Comparison of ENCODE assay signal across 15 cellular contexts in genomic region chr1:86714159-86714558, GRCh38. TPM values are rescaled to one million over a fixed set of nuclear protein-coding genes. Genes with fewer than 3 reads are reported as not detected.
DNase-seq lines count a peak whose midpoint lies in the region; ATAC-seq and TF ChIP-seq lines count a peak whose summit lies in the region.
"Had no signal": no experiment of that assay in that cellular context is flagged by ENCODE, and none has a peak within 500 bp of the region (broad histone marks: within the 10 kb centered on the region; RNA-seq: fewer than 3 reads in every experiment).

No MANE protein-coding gene starts in this region.

- H3K4me3 ChIP-seq in CD8-positive, alpha-beta T cell (ENCODE audit: low read depth, low read length) = no peak overlapping the region
- no peak overlapping the region for H3K4me3 ChIP-seq in right lobe of liver
- H3K4me3 ChIP-seq: neural progenitor cell, suprapubic skin had no signal

- H3K27me3 Mint-ChIP-seq in CD8-positive, alpha-beta T cell (ENCODE audit: low read depth) = no peaks in the 10 kb centered on the region
- H3K27me3 Mint-ChIP-seq in effector memory CD8-positive, alpha-beta T cell = no peaks in the 10 kb centered on the region
- H3K27me3 Mint-ChIP-seq: IgD-negative memory B cell had no signal

- intact Hi-C loops in CD8-positive, alpha-beta T cell (cut with DNase I, micrococcal nuclease) = loop anchor here in 1 of 2 experiments (5.0 kb wide), 1 partner anchor 317 kb away; the partner anchor contains the start of gene ODF2L
- intact Hi-C loops in right lobe of liver (cut with DNase I) = no loop called here

- no peak overlapping the region for H3K27ac ChIP-seq in CD8-positive, alpha-beta T cell (ENCODE audit: low read depth, low read length)
- H3K27ac ChIP-seq in right lobe of liver = no peak overlapping the region
- H3K27ac ChIP-seq: neural progenitor cell, suprapubic skin had no signal

- POLR2A ChIA-PET in CD8-positive, alpha-beta T cell (lab: Charles Lee) = interaction anchor here (7.5 kb wide), 1 partner anchor 10 kb away, joined by 54 read pairs; the partner anchor contains the start of gene SH3GLB1

- H3K27me3 ChIP-seq in CD8-positive, alpha-beta T cell (ENCODE audit: insufficient read depth, low read length) = no peaks in the 10 kb centered on the region
- no peaks in the 10 kb centered on the region for H3K27me3 ChIP-seq in right lobe of liver
- H3K27me3 ChIP-seq: neural progenitor cell, suprapubic skin had no signal

- peak overlapping the region; percentile 73 for H3K27ac Mint-ChIP-seq in CD8-positive, alpha-beta T cell
- peak overlapping the region; percentile 55 to 75 for H3K27ac Mint-ChIP-seq in effector memory CD8-positive, alpha-beta T cell
- H3K27ac Mint-ChIP-seq: endodermal cell, neural progenitor cell had no signal

- H3K36me3 ChIP-seq in CD8-positive, alpha-beta T cell (ENCODE audit: insufficient read depth, low read length) = no peaks in the 10 kb centered on the region
- H3K36me3 ChIP-seq in right lobe of liver = peaks cover 0 to 9% (median 2%) of the 10 kb centered on the region in 4 donors
- H3K36me3 ChIP-seq: neural progenitor cell had no signal

- CTCF ChIA-PET in CD8-positive, alpha-beta T cell (lab: Charles Lee) = interaction anchor here (4.8 kb wide), 1 partner anchor 9 kb away, joined by 44 read pairs; the partner anchor contains the start of gene SH3GLB1

- 60% methylated on average over 1 of the region's 1 CpG for WGBS in right lobe of liver (ENCODE audit: insufficient coverage, low coverage, low lambda C conversion rate, missing lambda C conversion rate)

- TF ChIP-seq CTCF in CD8-positive, alpha-beta T cell (IDR thresholded peaks at IDR 0.05) = no peak
- TF ChIP-seq CTCF in right lobe of liver (IDR thresholded peaks at IDR 0.05) = no peak

- peaks cover 26% of the 10 kb centered on the region for H3K36me3 Mint-ChIP-seq in CD8-positive, alpha-beta T cell
- H3K36me3 Mint-ChIP-seq in effector memory CD8-positive, alpha-beta T cell (ENCODE audit: insufficient read depth) = peaks cover 38% of the 10 kb centered on the region
- H3K36me3 Mint-ChIP-seq: IgD-negative memory B cell had no signal

- H3K9me3 ChIP-seq in CD8-positive, alpha-beta T cell (ENCODE audit: low read length) = no peaks in the 10 kb centered on the region
- H3K9me3 ChIP-seq in right lobe of liver = no peaks in the 10 kb centered on the region
- H3K9me3 ChIP-seq: suprapubic skin had no signal

- no peak for DNase-seq in CD8-positive, alpha-beta T cell
- DNase-seq in NCI-H69 (lab: John Stamatoyannopoulos, UW) (peak; percentile 0), right lobe of liver (no peak)
- no peak for DNase-seq in effector memory CD8-positive, alpha-beta T cell
- no peak for DNase-seq in activated CD4-positive, CD25-positive, alpha-beta regulatory T cell treated with anti-CD3 and anti-CD28 coated beads, Interleukin-2, amount 50 U/mL, for 72 hours
- DNase-seq: GF-D8; NCI-H2171 treated with DMSO at 0.1 percent for 48 hours; stimulated activated CD4-positive, alpha-beta T cell treated with anti-CD3 and anti-CD28 coated beads, Interleukin-2, amount 100 ng/mL, for 48 hours had no signal

- ATAC-seq in CD8-positive, alpha-beta T cell = peak; percentile 14
- peak; percentile 29 for ATAC-seq in effector memory CD8-positive, alpha-beta T cell (replicated peaks)
- peak; percentile 34 to 69 (median 52) for ATAC-seq in right lobe of liver
- ATAC-seq in GM21381 (IDR thresholded peaks at IDR 0.05; ENCODE audit: unreplicated experiment) = no peak
- ATAC-seq in GM19467 (IDR thresholded peaks at IDR 0.05; ENCODE audit: unreplicated experiment) = no peak
- ATAC-seq in HG03521 (IDR thresholded peaks at IDR 0.05; ENCODE audit: unreplicated experiment) = no peak

- H3K4me1 ChIP-seq in CD8-positive, alpha-beta T cell (ENCODE audit: insufficient read depth, low read length) = peaks cover 15% of the 10 kb centered on the region
- peaks cover 0 to 5% (median 0%) of the 10 kb centered on the region in 4 donors for H3K4me1 ChIP-seq in right lobe of liver
- H3K4me1 ChIP-seq: neural progenitor cell had no signal

- TF ChIP-seq POLR2A in right lobe of liver (IDR thresholded peaks at IDR 0.05) = no peak

- H3K4me1 Mint-ChIP-seq in CD8-positive, alpha-beta T cell (ENCODE audit: low read depth) = peaks cover 55% of the 10 kb centered on the region
- peaks cover 16 to 48% of the 10 kb centered on the region in 2 donors for H3K4me1 Mint-ChIP-seq in effector memory CD8-positive, alpha-beta T cell (ENCODE audit: low read depth in 2 of 2)
- H3K4me1 Mint-ChIP-seq: neural progenitor cell had no signal

- H3K4me3 Mint-ChIP-seq in CD8-positive, alpha-beta T cell = no peak overlapping the region
- H3K4me3 Mint-ChIP-seq in effector memory CD8-positive, alpha-beta T cell = peak overlapping the region in 1 of 2 donors; percentile 9
- H3K4me3 Mint-ChIP-seq: endodermal cell, neural progenitor cell had no signal

- H3K9me3 Mint-ChIP-seq in CD8-positive, alpha-beta T cell = no peaks in the 10 kb centered on the region
- no peaks in the 10 kb centered on the region for H3K9me3 Mint-ChIP-seq in effector memory CD8-positive, alpha-beta T cell
- H3K9me3 Mint-ChIP-seq: endodermal cell, IgD-negative memory B cell, neural progenitor cell had no signal

RNA-seq across cellular contexts. Expression of gene SH3GLB1, which starts 9.8 kb away (rescaled TPM):
- total RNA-seq in CD8-positive, alpha-beta T cell = 10 to 100 TPM; 47.5 to 56.5 TPM
- total RNA-seq in right lobe of liver = 10 to 100 TPM; 23.8 to 47.5 (median 29.1) TPM

Comparison
In these comparisons a context has a peak if more than half of its experiments do, and no peak if none do; other contexts are left out.
1. ATAC-seq: peak in CD8-positive, alpha-beta T cell (single experiment), effector memory CD8-positive, alpha-beta T cell (single experiment) and right lobe of liver (4 of 4); none in GM21381 (single experiment), GM19467 (single experiment) and HG03521 (single experiment).